Comparison of ENCODE assay signal across 29 cellular contexts in the genomic region with DNA sequence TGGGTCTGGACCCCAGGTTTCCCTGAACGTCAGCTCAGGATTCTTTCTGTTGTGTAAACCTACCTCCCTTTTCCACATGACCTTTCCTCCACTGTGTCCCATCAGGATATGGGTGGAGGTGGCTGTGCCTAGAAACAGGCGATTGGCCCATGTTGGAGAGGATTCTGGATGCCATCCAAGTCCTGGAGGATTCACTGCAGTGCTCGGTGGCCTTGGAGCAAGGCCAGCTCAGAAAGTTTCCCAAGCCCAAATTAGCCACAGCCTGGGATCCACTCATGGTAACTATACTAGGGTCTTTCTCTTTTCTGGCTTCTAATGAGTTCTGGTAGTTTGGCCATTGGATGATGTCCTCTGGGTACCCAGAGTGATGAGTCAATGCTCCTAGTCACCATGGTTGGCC.
DNase-seq lines count a peak whose midpoint lies in the region; ATAC-seq and TF ChIP-seq lines count a peak whose summit lies in the region.
"Had no signal": no experiment of that assay in that cellular context is flagged by ENCODE, and none has a peak within 500 bp of the region (broad histone marks: within the 10 kb centered on the region; RNA-seq: fewer than 3 reads in every experiment).

No MANE protein-coding gene starts in this region.

- H3K36me3 ChIP-seq in PC-3 (ENCODE audit: low read depth, low read length) (no peaks in the 10 kb centered on the region), neuronal stem cell (replicated peaks in 1 of 2; ENCODE audit: control insufficient read depth in 2 of 2, insufficient read depth in 2 of 2, low read length in 2 of 2) (no peaks in the 10 kb centered on the region)
- H3K36me3 ChIP-seq: ascending aorta, right lobe of liver, spleen, thoracic aorta, uterus had no signal

- no TSS peak for BruUV-seq in PC-3 (replicated peaks; lab: Mats Ljungman, UMichigan)

- H3K4me1 ChIP-seq in PC-3 (ENCODE audit: insufficient read depth, low read length) (peaks cover 39% of the 10 kb centered on the region), foreskin keratinocyte (peaks cover 14% of the 10 kb centered on the region), neuronal stem cell (ENCODE audit: control insufficient read depth in 2 of 2, insufficient read depth in 1 of 2, low read depth in 1 of 2, low read length in 2 of 2) (peaks cover 8 to 22% of the 10 kb centered on the region in 2 donors)
- H3K4me1 ChIP-seq: parathyroid adenoma, right lobe of liver, uterus had no signal

- H2BK12ac ChIP-seq in neuronal stem cell (ENCODE audit: low read length), result no peak overlapping the region

- H2AFZ ChIP-seq in PC-3 (ENCODE audit: low read length) (no peak overlapping the region), neuronal stem cell (ENCODE audit: low read length) (no peak overlapping the region)
- H2AFZ ChIP-seq: parathyroid adenoma had no signal

- H3F3A ChIP-seq in PC-3 (ENCODE audit: low read length, unreplicated experiment), result no peaks in the 10 kb centered on the region

- H4K8ac ChIP-seq in neuronal stem cell (ENCODE audit: low read depth, low read length), result no peak overlapping the region

- no peak overlapping the region for H3K4me2 ChIP-seq in PC-3 (ENCODE audit: low read length)
- H3K4me2 ChIP-seq in neuronal stem cell (ENCODE audit: insufficient read depth, low read length, poor library complexity, severe bottlenecking), result no peak overlapping the region

- H2BK5ac ChIP-seq in neuronal stem cell (ENCODE audit: low read length), result no peak overlapping the region

- peak overlapping the region; percentile 4 for H4K91ac ChIP-seq in neuronal stem cell (ENCODE audit: low read depth, low read length, poor library complexity)

- H2BK15ac ChIP-seq in neuronal stem cell (ENCODE audit: low read length), result no peak overlapping the region

- POLR2A ChIA-PET in PC-3 (lab: Charles Lee; ENCODE audit: unreplicated experiment), result interaction anchor here (0.6 kb wide), 1 partner anchor 85 kb away, joined by 4 read pairs; no protein-coding TSS in a partner anchor

- CTCF ChIA-PET in PC-3 (lab: Charles Lee), result no interaction called here

- no peaks in the 10 kb centered on the region for H3K79me2 ChIP-seq in PC-3 (ENCODE audit: low read length)
- H3K79me2 ChIP-seq: parathyroid adenoma had no signal

- intact Hi-C loops in PC-3 (cut with micrococcal nuclease), result no loop called here

- H3K18ac ChIP-seq in neuronal stem cell (ENCODE audit: low read length), result peak overlapping the region; percentile 40

- H2AK5ac ChIP-seq in neuronal stem cell (ENCODE audit: low read depth, low read length), result no peak overlapping the region

- H2BK120ac ChIP-seq in neuronal stem cell (ENCODE audit: low read depth, low read length), result no peak overlapping the region

- H3K79me1 ChIP-seq in neuronal stem cell (ENCODE audit: low read depth, low read length), result no peaks in the 10 kb centered on the region

- H3K9ac ChIP-seq in PC-3 (ENCODE audit: low read length) (no peak overlapping the region), neuronal stem cell (ENCODE audit: low read depth, low read length, poor library complexity) (no peak overlapping the region)
- H3K9ac ChIP-seq: parathyroid adenoma had no signal

- H3K4ac ChIP-seq in neuronal stem cell (ENCODE audit: low read length), result no peak overlapping the region

- DNase-seq in SHP77 (lab: John Stamatoyannopoulos, UW) (peak; percentile 18 to 42), SHP77 treated with DMSO at 0.1 percent for 48 hours (lab: John Stamatoyannopoulos, UW) (no peak), PC-3 (peak; percentile 17), foreskin keratinocyte (no peak), neuronal stem cell (ENCODE audit: low spot score) (no peak), OCI-M2 (lab: John Stamatoyannopoulos, UW; ENCODE audit: unreplicated experiment) (no peak)
- no peak for DNase-seq in effector CD4-positive, alpha-beta T cell
- DNase-seq in activated CD4-positive, alpha-beta T cell treated with anti-CD3 and anti-CD28 coated beads for 4 hours, result no peak
- DNase-seq: 8988T; activated CD4-positive, alpha-beta T cell treated with anti-CD3 and anti-CD28 coated beads, Interleukin-2, amount 50 U/mL, for 4 hours; activated CD4-positive, CD25-positive, alpha-beta regulatory T cell; activated CD8-positive, alpha-beta memory T cell treated with anti-CD3 and anti-CD28 coated beads, Interleukin-2, amount 10 ng/mL, durations not matched to agents 7 days and 5 days; activated gamma-delta T cell; activated naive CD8-positive, alpha-beta T cell treated with anti-CD3 and anti-CD28 coated beads, Interleukin-2, amount 10 ng/mL, durations not matched to agents 7 days and 5 days; activated T-cell treated with anti-CD3 and anti-CD28 coated beads, Interleukin-2, amount 50 U/mL, for 4 hours; DND-41; endodermal cell; NCI-H1048; NCI-H2081; NCI-H526; right lobe of liver; RPMI8226; spleen; stimulated activated CD4-positive, alpha-beta T cell treated with anti-CD3 and anti-CD28 coated beads, Interleukin-2, amount 100 ng/mL, for 24 hours; T-helper 17 cell; uterus had no signal

- no peak overlapping the region for H3K23ac ChIP-seq in neuronal stem cell (ENCODE audit: low read depth, low read length, poor library complexity)

- TF ChIP-seq CTCF in PC-3 (conservative IDR thresholded peaks at IDR 0.05; ENCODE audit: low read depth, low read length) (no peak), foreskin keratinocyte (conservative IDR thresholded peaks at IDR 0.05) (no peak)

- H3K27ac ChIP-seq in PC-3 (ENCODE audit: low read length), result peak overlapping the region; percentile 53
- H3K27ac ChIP-seq in foreskin keratinocyte, result peak overlapping the region; percentile 16
- no peak overlapping the region for H3K27ac ChIP-seq in neuronal stem cell (replicated peaks; ENCODE audit: low read length)
- H3K27ac ChIP-seq: ascending aorta, parathyroid adenoma, right lobe of liver, spleen, thoracic aorta, uterus had no signal

- H3K14ac ChIP-seq in neuronal stem cell (ENCODE audit: low read length), result no peak overlapping the region

- H3K9me2 ChIP-seq in PC-3 (replicated peaks; ENCODE audit: low read length), result no peaks in the 10 kb centered on the region

- H3K27me3 ChIP-seq in PC-3 (ENCODE audit: low read length) (no peaks in the 10 kb centered on the region), foreskin keratinocyte (no peaks in the 10 kb centered on the region), neuronal stem cell (ENCODE audit: control insufficient read depth in 3 of 3, insufficient read depth in 3 of 3, low read depth in 1 of 3, low read length in 3 of 3) (no peaks in the 10 kb centered on the region)
- H3K27me3 ChIP-seq: ascending aorta, right lobe of liver, spleen, uterus had no signal

- H3K4me3 ChIP-seq in PC-3 (ENCODE audit: low read length), result no peak overlapping the region
- H3K4me3 ChIP-seq in neuronal stem cell (ENCODE audit: low read length in 2 of 2), result no peak overlapping the region
- H3K4me3 ChIP-seq: ascending aorta, right lobe of liver, spleen, thoracic aorta, uterus had no signal

- ATAC-seq in PC-3, result no peak
- no peak for ATAC-seq in foreskin keratinocyte
- ATAC-seq: activated CD8-positive, alpha-beta memory T cell treated with anti-CD3 and anti-CD28 coated beads, Interleukin-2, amount 10 ng/mL, durations not matched to agents 7 days and 5 days; activated T-cell treated with anti-CD3 and anti-CD28 coated beads, Interleukin-2, amount 50 U/mL, for 4 hours; right lobe of liver; T-helper 17 cell had no signal

- no peaks in the 10 kb centered on the region for H4K20me1 ChIP-seq in PC-3 (ENCODE audit: low read length)

- WGBS in neuronal stem cell (ENCODE audit: extremely low coverage in 2 of 2, insufficient read length in 2 of 2, insufficient replicate concordance in 1 of 2), 2 donors, result no CpG with 5 or more reads among the region's 3 CpGs

- H3K9me3 ChIP-seq in PC-3 (ENCODE audit: low read length) (0 out of 2 replicates have a peak, but pooled peaks cover 3% of the 10 kb centered on the region), neuronal stem cell (replicated peaks in 1 of 2; ENCODE audit: control insufficient read depth in 2 of 2, insufficient read depth in 1 of 2, low read depth in 1 of 2, low read length in 2 of 2) (peaks cover 2 to 8% of the 10 kb centered on the region in 2 donors)
- H3K9me3 ChIP-seq: ascending aorta, right lobe of liver, spleen, thoracic aorta, uterus had no signal

Comparison
In these comparisons a context has a peak if more than half of its experiments do, and no peak if none do; other contexts are left out.
1. DNase-seq: peak in SHP77 (2 of 2) and PC-3 (single experiment); none in SHP77 treated with DMSO at 0.1 percent for 48 hours (single experiment), foreskin keratinocyte (0 of 2), neuronal stem cell (single experiment), OCI-M2 (single experiment), effector CD4-positive, alpha-beta T cell (single experiment) and activated CD4-positive, alpha-beta T cell treated with anti-CD3 and anti-CD28 coated beads for 4 hours (0 of 2).